ENCODE assay signal across 17 cellular contexts in genomic region chr9:14417230-14417629, GRCh38.
DNase-seq lines count a peak whose midpoint lies in the region; ATAC-seq, FAIRE-seq and TF ChIP-seq lines count a peak whose summit lies in the region.
"Had no signal": no experiment of that assay in that cellular context is flagged by ENCODE, and none has a peak within 500 bp of the region (broad histone marks: within the 10 kb centered on the region; RNA-seq: fewer than 3 reads in every experiment).

No MANE protein-coding gene starts in this region.

- no peak overlapping the region for H3K14ac ChIP-seq in IMR-90 (replicated peaks; ENCODE audit: low read depth, low read length)

- H3K18ac ChIP-seq in IMR-90 (ENCODE audit: low read depth, low read length) = no peak overlapping the region

- TF ChIP-seq POLR2A in IMR-90 (IDR thresholded peaks at IDR 0.05; ENCODE audit: low read depth, low read length) (no peak), testis (IDR thresholded peaks at IDR 0.05) (no peak)

- no CpG with 5 or more reads among the region's 3 CpGs for WGBS in IMR-90 (ENCODE audit: extremely low coverage in 2 of 2, insufficient read length in 1 of 2), 2 experiments
- 66 to 72% methylated on average over 3 of the region's 3 CpGs for WGBS in testis, 2 donors

- no peaks in the 10 kb centered on the region for H3K79me2 ChIP-seq in astrocyte (ENCODE audit: insufficient read depth, low read length)
- H3K79me2 ChIP-seq in fibroblast of lung (ENCODE audit: control insufficient read depth, insufficient read depth, low read length) = no peaks in the 10 kb centered on the region

- H2AK5ac ChIP-seq in IMR-90 (ENCODE audit: low read depth, low read length) = no peak overlapping the region

- no peak for FAIRE-seq in astrocyte (lab: Jason Lieb, UNC)

- H3K9ac ChIP-seq in IMR-90 (ENCODE audit: low read depth, low read length) = no peak overlapping the region
- no peak overlapping the region for H3K9ac ChIP-seq in astrocyte (ENCODE audit: low read length)
- no peak overlapping the region for H3K9ac ChIP-seq in fibroblast of lung (ENCODE audit: insufficient read depth, low read length)
- H3K9ac ChIP-seq: BLaER1 had no signal

- no peaks in the 10 kb centered on the region for H3K9me3 Mint-ChIP-seq in astrocyte (ENCODE audit: unreplicated experiment)
- no peaks in the 10 kb centered on the region for H3K9me3 Mint-ChIP-seq in activated naive CD8-positive, alpha-beta T cell treated with anti-CD3 and anti-CD28 coated beads for 36 hours
- H3K9me3 Mint-ChIP-seq: CD8-positive, alpha-beta memory T cell; GM23338 had no signal

- no TSS peak for BruUV-seq in IMR-90 (replicated peaks; lab: Mats Ljungman, UMichigan)

- H3K27ac ChIP-seq in IMR-90 (ENCODE audit: insufficient read depth, low read length) = no peak overlapping the region
- H3K27ac ChIP-seq in astrocyte (ENCODE audit: low read depth, low read length) = no peak overlapping the region
- no peak overlapping the region for H3K27ac ChIP-seq in fibroblast of lung (ENCODE audit: insufficient read depth, low read length)
- no peak overlapping the region for H3K27ac ChIP-seq in testis
- H3K27ac ChIP-seq: BLaER1, Peyer's patch had no signal

- H3K4me3 ChIP-seq in IMR-90 (ENCODE audit: insufficient read depth, low read depth, low read length) = no peak overlapping the region
- no peak overlapping the region for H3K4me3 ChIP-seq in astrocyte (ENCODE audit: insufficient read depth, low read depth, low read length)
- no peak overlapping the region for H3K4me3 ChIP-seq in fibroblast of lung (replicated peaks in 1 of 4; ENCODE audit: control extremely low read depth in 1 of 4, insufficient read depth in 1 of 4, low read depth in 3 of 4, low read length in 4 of 4)
- H3K4me3 ChIP-seq in skeletal muscle cell (ENCODE audit: low read depth, low read length) = no peak overlapping the region
- no peak overlapping the region for H3K4me3 ChIP-seq in testis
- H3K4me3 ChIP-seq: BLaER1, GM23338, MG63, Peyer's patch had no signal

- no peak overlapping the region for H2AFZ ChIP-seq in IMR-90 (replicated peaks; ENCODE audit: low read length, poor library complexity)
- no peak overlapping the region for H2AFZ ChIP-seq in astrocyte (ENCODE audit: low read depth, low read length)
- H2AFZ ChIP-seq in fibroblast of lung (ENCODE audit: low read length) = no peak overlapping the region

- H3K4me2 ChIP-seq in IMR-90 (ENCODE audit: low read depth, low read length) (no peak overlapping the region), astrocyte (ENCODE audit: low read length) (no peak overlapping the region), fibroblast of lung (ENCODE audit: extremely low read depth, insufficient read depth, low read length) (no peak overlapping the region)
- H3K4me2 ChIP-seq: BLaER1, GM23338 had no signal

- no peak overlapping the region for H4K5ac ChIP-seq in IMR-90 (ENCODE audit: low read depth, low read length)

- POLR2A ChIA-PET in IMR-90 (lab: Charles Lee; ENCODE audit: unreplicated experiment) = no interaction called here

- H3K9me1 ChIP-seq in IMR-90 (ENCODE audit: insufficient read depth, low read length) = no peaks in the 10 kb centered on the region

- H3K4ac ChIP-seq in IMR-90 (ENCODE audit: low read depth, low read length) = no peak overlapping the region

- no peak overlapping the region for H2BK15ac ChIP-seq in IMR-90 (ENCODE audit: low read depth, low read length)

- CTCF ChIA-PET in IMR-90 (lab: Yijun Ruan, JAX) = no interaction called here

- ATAC-seq in IMR-90 (ENCODE audit: low read depth) = no peak; the same call in 1 of the 2 replicates
- ATAC-seq: GM23338 had no signal

- H3K9me3 ChIP-seq in IMR-90 (ENCODE audit: control insufficient read depth, insufficient read depth, low read length) = peaks cover 12% of the 10 kb centered on the region
- peaks cover 6% of the 10 kb centered on the region for H3K9me3 ChIP-seq in astrocyte (ENCODE audit: insufficient read depth, low read depth, low read length)
- no peaks in the 10 kb centered on the region for H3K9me3 ChIP-seq in fibroblast of lung (ENCODE audit: control insufficient read depth, insufficient read depth, low read depth, low read length)
- H3K9me3 ChIP-seq in testis = no peaks in the 10 kb centered on the region
- H3K9me3 ChIP-seq: BLaER1, Peyer's patch had no signal

- H3K27me3 ChIP-seq in IMR-90 (ENCODE audit: control insufficient read depth, insufficient read depth, low read length) (peaks cover 52% of the 10 kb centered on the region), astrocyte (ENCODE audit: insufficient read depth, low read length) (peaks cover 68% of the 10 kb centered on the region), fibroblast of lung (ENCODE audit: control insufficient read depth, insufficient read depth, low read length) (peaks cover 18% of the 10 kb centered on the region), testis (no peaks in the 10 kb centered on the region)
- H3K27me3 ChIP-seq: BLaER1, Peyer's patch had no signal

- H3K23ac ChIP-seq in IMR-90 (ENCODE audit: low read depth, low read length) = no peak overlapping the region

- no peaks in the 10 kb centered on the region for H3K36me3 Mint-ChIP-seq in astrocyte (ENCODE audit: low read depth, unreplicated experiment)
- H3K36me3 Mint-ChIP-seq in activated naive CD8-positive, alpha-beta T cell treated with anti-CD3 and anti-CD28 coated beads for 36 hours = no peaks in the 10 kb centered on the region
- H3K36me3 Mint-ChIP-seq: CD8-positive, alpha-beta memory T cell had no signal

- H2BK120ac ChIP-seq in IMR-90 (ENCODE audit: low read depth, low read length) = no peak overlapping the region

- H3K4me3 Mint-ChIP-seq in astrocyte (ENCODE audit: unreplicated experiment) = no peak overlapping the region
- H3K4me3 Mint-ChIP-seq in activated naive CD8-positive, alpha-beta T cell treated with anti-CD3 and anti-CD28 coated beads for 36 hours = no peak overlapping the region
- H3K4me3 Mint-ChIP-seq: CD8-positive, alpha-beta memory T cell; GM23338 had no signal

- H3K56ac ChIP-seq in IMR-90 (ENCODE audit: extremely low read depth, insufficient read depth, low read length) = no peak overlapping the region

- intact Hi-C loops in IMR-90 (cut with micrococcal nuclease) (loop anchor here (10.0 kb wide), 1 partner anchor 162 kb away; no protein-coding TSS in a partner anchor), testis (cut with DNase I; ENCODE audit: low total_unique reads) (no loop called here)

- H3K27me3 Mint-ChIP-seq in astrocyte (ENCODE audit: low read depth, unreplicated experiment) = no peaks in the 10 kb centered on the region
- no peaks in the 10 kb centered on the region for H3K27me3 Mint-ChIP-seq in activated naive CD8-positive, alpha-beta T cell treated with anti-CD3 and anti-CD28 coated beads for 36 hours

- no peaks in the 10 kb centered on the region for H3K4me1 Mint-ChIP-seq in astrocyte (ENCODE audit: low read depth, unreplicated experiment)
- H3K4me1 Mint-ChIP-seq in activated naive CD8-positive, alpha-beta T cell treated with anti-CD3 and anti-CD28 coated beads for 36 hours = no peaks in the 10 kb centered on the region
- H3K4me1 Mint-ChIP-seq: CD8-positive, alpha-beta memory T cell had no signal

- in situ Hi-C loops in IMR-90 (cut with MboI; ENCODE audit: low sequenced_read_pairs) = no loop called here

- TF ChIP-seq RAD21 in IMR-90 (IDR thresholded peaks at IDR 0.05; ENCODE audit: low read length) = no peak

- no peak overlapping the region for H2BK20ac ChIP-seq in IMR-90 (ENCODE audit: low read depth, low read length)

- H4K91ac ChIP-seq in IMR-90 (ENCODE audit: insufficient read depth, low read depth, low read length) = no peak overlapping the region

- DNase-seq in IMR-90 (peak; percentile 45), astrocyte (ENCODE audit: low read depth) (peak; percentile 59), fibroblast of lung (ENCODE audit: low read depth in 2 of 2) (peak; percentile 60 to 62), skeletal muscle cell (ENCODE audit: low read depth) (peak; percentile 77), testis (no peak), NCI-H748 (lab: John Stamatoyannopoulos, UW; ENCODE audit: unreplicated experiment) (no peak)
- DNase-seq in stimulated activated CD8-positive, alpha-beta memory T cell treated with anti-CD3 and anti-CD28 coated beads, Interleukin-4, amount 100 ng/mL, for 48 hours = no peak
- no peak for DNase-seq in activated naive CD8-positive, alpha-beta T cell treated with anti-CD3 and anti-CD28 coated beads for 36 hours
- DNase-seq: CD8-positive, alpha-beta memory T cell; KG1; MG63; NCI-H1092 treated with DMSO at 0.1 percent for 48 hours; NCI-H1694; Peyer's patch; SHP77 treated with DMSO at 0.1 percent for 48 hours had no signal

- H4K20me1 ChIP-seq in IMR-90 (ENCODE audit: insufficient read depth, low read length) (peaks cover 8% of the 10 kb centered on the region; the same call in 1 of the 2 replicates), astrocyte (ENCODE audit: insufficient read depth, low read length) (peaks cover 8% of the 10 kb centered on the region), fibroblast of lung (ENCODE audit: control insufficient read depth, extremely low read depth, insufficient read depth, low read length) (no peaks in the 10 kb centered on the region)
- H4K20me1 ChIP-seq: BLaER1 had no signal

- no peak overlapping the region for H2AK9ac ChIP-seq in IMR-90 (replicated peaks; ENCODE audit: low read depth, low read length, poor library complexity)

- no peak overlapping the region for H3K27ac Mint-ChIP-seq in astrocyte (ENCODE audit: unreplicated experiment)
- no peak overlapping the region for H3K27ac Mint-ChIP-seq in activated naive CD8-positive, alpha-beta T cell treated with anti-CD3 and anti-CD28 coated beads for 36 hours
- H3K27ac Mint-ChIP-seq: CD8-positive, alpha-beta memory T cell; GM23338 had no signal

- no peak for TF ChIP-seq CTCF in IMR-90 (conservative IDR thresholded peaks at IDR 0.05; ENCODE audit: low read depth, low read length)
- TF ChIP-seq CTCF in astrocyte (IDR thresholded peaks at IDR 0.05; ENCODE audit: insufficient read depth, low read depth, low read length) = no peak
- no peak for TF ChIP-seq CTCF in fibroblast of lung (conservative IDR thresholded peaks at IDR 0.05 in 1 of 2, IDR thresholded peaks at IDR 0.05 in 1 of 2; ENCODE audit: low read depth in 1 of 2, low read length in 2 of 2)
- TF ChIP-seq CTCF in testis (IDR thresholded peaks at IDR 0.05) = no peak

- H2BK5ac ChIP-seq in IMR-90 (ENCODE audit: low read depth, low read length, poor library complexity, severe bottlenecking) = no peak overlapping the region

- no peaks in the 10 kb centered on the region for H3K79me1 ChIP-seq in IMR-90 (ENCODE audit: low read depth in 1 of 2, low read length in 2 of 2)

- dilution Hi-C loops in IMR-90 (cut with HindIII; ENCODE audit: low sequenced_read_pairs, unreplicated experiment) = no loop called here

- H3K4me1 ChIP-seq in IMR-90 (ENCODE audit: control insufficient read depth, insufficient read depth, low read length) (peaks cover 4% of the 10 kb centered on the region), astrocyte (ENCODE audit: insufficient read depth, low read length) (peaks cover 13% of the 10 kb centered on the region), fibroblast of lung (ENCODE audit: control insufficient read depth, extremely low read depth, insufficient read depth, low read length) (peaks cover 4% of the 10 kb centered on the region), testis (no peaks in the 10 kb centered on the region)
- H3K4me1 ChIP-seq: BLaER1, Peyer's patch had no signal

- no peak overlapping the region for H4K8ac ChIP-seq in IMR-90 (ENCODE audit: low read depth in 2 of 2, low read length in 2 of 2)

- no peaks in the 10 kb centered on the region for H3K36me3 ChIP-seq in IMR-90 (ENCODE audit: control insufficient read depth, insufficient read depth, low read length)
- H3K36me3 ChIP-seq in astrocyte (ENCODE audit: insufficient read depth, low read length) = no peaks in the 10 kb centered on the region
- no peaks in the 10 kb centered on the region for H3K36me3 ChIP-seq in fibroblast of lung (ENCODE audit: control insufficient read depth, insufficient read depth, low read length)
- H3K36me3 ChIP-seq in testis (ENCODE audit: low read depth, missing control alignments) = no peaks in the 10 kb centered on the region
- H3K36me3 ChIP-seq: BLaER1, MG63, Peyer's patch had no signal

Comparison
In these comparisons a context has a peak if more than half of its experiments do, and no peak if none do; other contexts are left out.
1. DNase-seq: peak in IMR-90 (single experiment), astrocyte (single experiment), fibroblast of lung (2 of 2) and skeletal muscle cell (single experiment); none in stimulated activated CD8-positive, alpha-beta memory T cell treated with anti-CD3 and anti-CD28 coated beads, Interleukin-4, amount 100 ng/mL, for 48 hours (single experiment), testis (single experiment), activated naive CD8-positive, alpha-beta T cell treated with anti-CD3 and anti-CD28 coated beads for 36 hours (single experiment) and NCI-H748 (single experiment).